Comparison of ENCODE assay signal across 32 cellular contexts in the genomic region with DNA sequence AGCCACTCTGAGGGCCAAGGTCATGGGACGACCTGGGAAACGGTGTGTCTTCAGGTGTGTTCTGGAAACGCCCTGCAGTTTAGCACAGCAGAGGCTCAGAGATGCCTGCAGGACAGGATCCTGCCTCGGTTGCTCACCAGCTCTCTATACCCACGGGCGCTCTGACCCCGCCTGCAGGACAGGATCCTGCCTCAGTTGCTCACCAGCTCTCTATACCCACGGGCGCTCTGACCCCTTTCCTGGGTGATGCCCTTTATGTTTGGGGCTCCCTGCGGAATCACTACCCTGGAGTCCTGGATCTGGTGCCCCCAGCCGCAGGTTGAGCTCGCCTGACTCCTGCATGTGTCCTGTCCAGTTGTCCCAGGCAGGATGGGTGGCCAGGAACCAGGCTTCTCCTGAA. TPM values are rescaled to one million over a fixed set of nuclear protein-coding genes. Genes with fewer than 3 reads are reported as not detected.
"Had no signal": no experiment of that assay in that cellular context is flagged by ENCODE, and none has a peak within 500 bp of the region (broad histone marks: within the 10 kb centered on the region; RNA-seq: fewer than 3 reads in every experiment).

No MANE protein-coding gene starts in this region.

- H3K4me1 Mint-ChIP-seq: activated CD4-positive, alpha-beta memory T cell treated with anti-CD3 and anti-CD28 coated beads, Interleukin-2, amount 10 ng/mL, durations not matched to agents 7 days and 5 days; activated CD4-positive, alpha-beta T cell treated with anti-CD3 and anti-CD28 coated beads, Interleukin-2, amount 10 ng/mL, durations not matched to agents 7 days and 5 days; activated naive CD4-positive, alpha-beta T cell treated with anti-CD3 and anti-CD28 coated beads, Interleukin-2, amount 10 ng/mL, durations not matched to agents 7 days and 5 days; T-cell had no signal

- H3K27me3 Mint-ChIP-seq: activated CD4-positive, alpha-beta memory T cell treated with anti-CD3 and anti-CD28 coated beads, Interleukin-2, amount 10 ng/mL, durations not matched to agents 7 days and 5 days; activated CD4-positive, alpha-beta T cell treated with anti-CD3 and anti-CD28 coated beads, Interleukin-2, amount 10 ng/mL, durations not matched to agents 7 days and 5 days; activated naive CD4-positive, alpha-beta T cell treated with anti-CD3 and anti-CD28 coated beads, Interleukin-2, amount 10 ng/mL, durations not matched to agents 7 days and 5 days; activated naive CD8-positive, alpha-beta T cell treated with anti-CD3 and anti-CD28 coated beads, Interleukin-2, amount 10 ng/mL, durations not matched to agents 7 days and 5 days; activated T-cell treated with anti-CD3 and anti-CD28 coated beads, Interleukin-2, amount 50 U/mL, for 24 hours; brain; effector memory CD8-positive, alpha-beta T cell; T-cell had no signal

- H3K4me1 ChIP-seq: ascending aorta, breast epithelium, esophagus muscularis mucosa, foreskin keratinocyte, gastrocnemius medialis, heart left ventricle had no signal

- H3K27me3 ChIP-seq: ascending aorta, breast epithelium, cardiac muscle cell, esophagus muscularis mucosa, foreskin keratinocyte, gastrocnemius medialis, heart left ventricle had no signal

- H3K36me3 Mint-ChIP-seq: activated naive CD4-positive, alpha-beta T cell treated with anti-CD3 and anti-CD28 coated beads, Interleukin-2, amount 50 U/mL, for 72 hours had no signal

- DNase-seq: activated CD4-positive, alpha-beta memory T cell treated with anti-CD3 and anti-CD28 coated beads, Interleukin-2, amount 10 ng/mL, durations not matched to agents 7 days and 5 days; activated CD4-positive, alpha-beta T cell treated with anti-CD3 and anti-CD28 coated beads for 1 hour; activated CD4-positive, alpha-beta T cell treated with anti-CD3 and anti-CD28 coated beads for 4 hours; activated CD4-positive, alpha-beta T cell treated with anti-CD3 and anti-CD28 coated beads, Interleukin-2, amount 10 ng/mL, durations not matched to agents 7 days and 5 days; activated CD4-positive, alpha-beta T cell treated with anti-CD3 and anti-CD28 coated beads, Interleukin-2, amount 50 U/mL, for 4 hours; activated CD8-positive, alpha-beta memory T cell treated with anti-CD3 and anti-CD28 coated beads, Interleukin-2, amount 50 U/mL, for 48 hours; activated gamma-delta T cell; activated naive CD4-positive, alpha-beta T cell; activated naive CD4-positive, alpha-beta T cell treated with anti-CD3 and anti-CD28 coated beads, Interleukin-2, amount 10 ng/mL, durations not matched to agents 7 days and 5 days; activated naive CD8-positive, alpha-beta T cell treated with anti-CD3 and anti-CD28 coated beads, Interleukin-2, amount 10 ng/mL, durations not matched to agents 7 days and 5 days; activated T-cell treated with anti-CD3 and anti-CD28 coated beads for 4 hours; activated T-cell treated with anti-CD3 and anti-CD28 coated beads, Interleukin-2, amount 50 U/mL, for 24 hours; activated T-cell treated with anti-CD3 and anti-CD28 coated beads, Interleukin-2, amount 50 U/mL, for 72 hours; central memory CD4-positive, alpha-beta T cell; cortex of kidney; dermis blood vessel endothelial cell; effector CD4-positive, alpha-beta T cell; effector memory CD8-positive, alpha-beta T cell; erythroblast; foreskin keratinocyte; gastrocnemius medialis; glutamatergic neuron; heart left ventricle; T-cell; T-helper 2 cell had no signal

- H3K4me3 Mint-ChIP-seq: activated CD4-positive, alpha-beta memory T cell treated with anti-CD3 and anti-CD28 coated beads, Interleukin-2, amount 10 ng/mL, durations not matched to agents 7 days and 5 days; activated CD4-positive, alpha-beta T cell treated with anti-CD3 and anti-CD28 coated beads, Interleukin-2, amount 10 ng/mL, durations not matched to agents 7 days and 5 days; activated naive CD4-positive, alpha-beta T cell treated with anti-CD3 and anti-CD28 coated beads, Interleukin-2, amount 10 ng/mL, durations not matched to agents 7 days and 5 days; activated naive CD8-positive, alpha-beta T cell treated with anti-CD3 and anti-CD28 coated beads, Interleukin-2, amount 10 ng/mL, durations not matched to agents 7 days and 5 days; activated T-cell treated with anti-CD3 and anti-CD28 coated beads, Interleukin-2, amount 50 U/mL, for 24 hours; activated T-cell treated with anti-CD3 and anti-CD28 coated beads, Interleukin-2, amount 50 U/mL, for 72 hours; brain; effector memory CD8-positive, alpha-beta T cell; T-cell had no signal

- H3K27ac Mint-ChIP-seq: activated CD4-positive, alpha-beta memory T cell treated with anti-CD3 and anti-CD28 coated beads, Interleukin-2, amount 10 ng/mL, durations not matched to agents 7 days and 5 days; activated CD4-positive, alpha-beta T cell treated with anti-CD3 and anti-CD28 coated beads, Interleukin-2, amount 10 ng/mL, durations not matched to agents 7 days and 5 days; activated naive CD4-positive, alpha-beta T cell treated with anti-CD3 and anti-CD28 coated beads, Interleukin-2, amount 10 ng/mL, durations not matched to agents 7 days and 5 days; activated naive CD8-positive, alpha-beta T cell treated with anti-CD3 and anti-CD28 coated beads, Interleukin-2, amount 10 ng/mL, durations not matched to agents 7 days and 5 days; activated T-cell treated with anti-CD3 and anti-CD28 coated beads, Interleukin-2, amount 50 U/mL, for 24 hours; activated T-cell treated with anti-CD3 and anti-CD28 coated beads, Interleukin-2, amount 50 U/mL, for 72 hours; T-cell had no signal

- H3K9me3 Mint-ChIP-seq: activated CD4-positive, alpha-beta memory T cell treated with anti-CD3 and anti-CD28 coated beads, Interleukin-2, amount 10 ng/mL, durations not matched to agents 7 days and 5 days; activated CD4-positive, alpha-beta T cell treated with anti-CD3 and anti-CD28 coated beads, Interleukin-2, amount 10 ng/mL, durations not matched to agents 7 days and 5 days; activated naive CD4-positive, alpha-beta T cell treated with anti-CD3 and anti-CD28 coated beads, Interleukin-2, amount 10 ng/mL, durations not matched to agents 7 days and 5 days; activated naive CD4-positive, alpha-beta T cell treated with anti-CD3 and anti-CD28 coated beads, Interleukin-2, amount 50 U/mL, for 72 hours; activated naive CD8-positive, alpha-beta T cell treated with anti-CD3 and anti-CD28 coated beads, Interleukin-2, amount 10 ng/mL, durations not matched to agents 7 days and 5 days; activated T-cell treated with anti-CD3 and anti-CD28 coated beads, Interleukin-2, amount 50 U/mL, for 24 hours; activated T-cell treated with anti-CD3 and anti-CD28 coated beads, Interleukin-2, amount 50 U/mL, for 72 hours; effector memory CD8-positive, alpha-beta T cell; T-cell had no signal

- H3K9me3 ChIP-seq: ascending aorta, esophagus muscularis mucosa, gastrocnemius medialis, heart left ventricle had no signal

- H3K36me3 ChIP-seq: ascending aorta, breast epithelium, cardiac muscle cell had no signal

- H3K4me3 ChIP-seq: ascending aorta, breast epithelium, cardiac muscle cell, esophagus muscularis mucosa, gastrocnemius medialis, heart left ventricle had no signal

- ATAC-seq: activated T-cell treated with anti-CD3 and anti-CD28 coated beads, Interleukin-2, amount 50 U/mL, for 72 hours; effector memory CD8-positive, alpha-beta T cell; foreskin keratinocyte; gastrocnemius medialis; heart left ventricle; T-cell had no signal

- H3K27ac ChIP-seq: ascending aorta, breast epithelium, cardiac muscle cell, esophagus muscularis mucosa, foreskin keratinocyte, gastrocnemius medialis, heart left ventricle had no signal

RNA-seq across cellular contexts. Expression of gene TFF3, which starts 32.5 kb away (rescaled TPM):
- total RNA-seq: activated CD4-positive, alpha-beta memory T cell treated with anti-CD3 and anti-CD28 coated beads, Interleukin-2, amount 10 ng/mL, durations not matched to agents 7 days and 5 days; activated CD4-positive, alpha-beta T cell treated with anti-CD3 and anti-CD28 coated beads, Interleukin-2, amount 10 ng/mL, durations not matched to agents 7 days and 5 days; activated naive CD4-positive, alpha-beta T cell treated with anti-CD3 and anti-CD28 coated beads, Interleukin-2, amount 50 U/mL, for 72 hours; activated naive CD8-positive, alpha-beta T cell treated with anti-CD3 and anti-CD28 coated beads, Interleukin-2, amount 10 ng/mL, durations not matched to agents 7 days and 5 days; activated T-cell treated with anti-CD3 and anti-CD28 coated beads, Interleukin-2, amount 50 U/mL, for 72 hours; ascending aorta; cardiac muscle cell; cerebellum; foreskin keratinocyte had no signal
